ENCODE assay signal across 8 cellular contexts in genomic region chr12:56221233-56221756, GRCh38. TPM values are rescaled to one million over a fixed set of nuclear protein-coding genes. Genes with fewer than 3 reads are reported as not detected.
A peak's percentile ranks its signal among the peaks of the same experiment; 100 is the strongest.
DNase-seq lines count a peak whose midpoint lies in the region; ATAC-seq and TF ChIP-seq lines count a peak whose summit lies in the region.

No MANE protein-coding gene starts in this region.

- H3K36me3 Mint-ChIP-seq in activated naive CD8-positive, alpha-beta T cell treated with anti-CD3 and anti-CD28 coated beads, Interleukin-2, amount 10 ng/mL, durations not matched to agents 7 days and 5 days = peaks cover 7% of the 10 kb centered on the region

- intact Hi-C loops in Right ventricle myocardium superior (cut with DNase I) = no loop called here

- H3K4me3 ChIP-seq in DOHH2 (ENCODE audit: low read length) (peak overlapping the region; percentile 94), HUES6 (ENCODE audit: low read depth, low read length) (peak overlapping the region; percentile 76), parathyroid adenoma (ENCODE audit: low read depth, low read length) (peak overlapping the region; percentile 88)

- H3K9ac ChIP-seq in HUES6 (ENCODE audit: low read length) = peak overlapping the region; percentile 82
- peak overlapping the region; percentile 68 for H3K9ac ChIP-seq in parathyroid adenoma

- no peaks in the 10 kb centered on the region for H3K9me3 Mint-ChIP-seq in activated naive CD8-positive, alpha-beta T cell treated with anti-CD3 and anti-CD28 coated beads, Interleukin-2, amount 10 ng/mL, durations not matched to agents 7 days and 5 days

- peak overlapping the region; percentile 96 for H3K4me3 Mint-ChIP-seq in activated naive CD8-positive, alpha-beta T cell treated with anti-CD3 and anti-CD28 coated beads, Interleukin-2, amount 10 ng/mL, durations not matched to agents 7 days and 5 days

- H3K27ac ChIP-seq in DOHH2 (ENCODE audit: low read depth, low read length) = peak overlapping the region; percentile 78
- H3K27ac ChIP-seq in HUES6 (ENCODE audit: low read depth, low read length) = peak overlapping the region; percentile 42; the same call in 1 of the 2 replicates
- H3K27ac ChIP-seq in parathyroid adenoma = peak overlapping the region; percentile 92

- peaks cover 37% of the 10 kb centered on the region for H3K4me1 Mint-ChIP-seq in activated naive CD8-positive, alpha-beta T cell treated with anti-CD3 and anti-CD28 coated beads, Interleukin-2, amount 10 ng/mL, durations not matched to agents 7 days and 5 days

- H4K20me1 ChIP-seq in DOHH2 (ENCODE audit: control insufficient read depth, insufficient read depth, low read depth, low read length) = no peaks in the 10 kb centered on the region

- ATAC-seq in GM19455 (IDR thresholded peaks at IDR 0.05; ENCODE audit: unreplicated experiment) = peak; percentile 23
- ATAC-seq in activated naive CD8-positive, alpha-beta T cell treated with anti-CD3 and anti-CD28 coated beads, Interleukin-2, amount 10 ng/mL, durations not matched to agents 7 days and 5 days (ENCODE audit: low read depth) = peak; percentile 15
- peak; percentile 38 for ATAC-seq in Right ventricle myocardium superior (ENCODE audit: poor library complexity)

- H3K4me1 ChIP-seq in DOHH2 (ENCODE audit: control insufficient read depth, low read length) = peaks cover 38% of the 10 kb centered on the region
- peaks cover 19% of the 10 kb centered on the region for H3K4me1 ChIP-seq in HUES6 (ENCODE audit: control insufficient read depth, insufficient read depth, low read length)
- H3K4me1 ChIP-seq in parathyroid adenoma = peaks cover 6% of the 10 kb centered on the region

- H3K4me2 ChIP-seq in DOHH2 (ENCODE audit: low read length) (peak overlapping the region; percentile 95), parathyroid adenoma (ENCODE audit: low read length) (peak overlapping the region; percentile 82)

- POLR2A ChIA-PET in activated naive CD8-positive, alpha-beta T cell treated with anti-CD3 and anti-CD28 coated beads, Interleukin-2, amount 10 ng/mL, durations not matched to agents 7 days and 5 days (lab: Charles Lee) = interaction anchor here (0.9 to 4.0 kb wide), 18 partner anchors 15 to 301 kb away, joined by 3 to 39 read pairs (median 4); partner anchors contain the start of genes ANKRD52, COQ10A, ESYT1 and IL23A

- peak overlapping the region; percentile 91 for H3K27ac Mint-ChIP-seq in activated naive CD8-positive, alpha-beta T cell treated with anti-CD3 and anti-CD28 coated beads, Interleukin-2, amount 10 ng/mL, durations not matched to agents 7 days and 5 days

- peak overlapping the region; percentile 79 for H2AFZ ChIP-seq in parathyroid adenoma

- no peaks in the 10 kb centered on the region for H3K27me3 Mint-ChIP-seq in activated naive CD8-positive, alpha-beta T cell treated with anti-CD3 and anti-CD28 coated beads, Interleukin-2, amount 10 ng/mL, durations not matched to agents 7 days and 5 days

- no peak for TF ChIP-seq CTCF in DOHH2 (IDR thresholded peaks at IDR 0.05; ENCODE audit: low read depth, low read length, poor library complexity, severe bottlenecking)
- no peak for TF ChIP-seq CTCF in parathyroid adenoma (IDR thresholded peaks at IDR 0.05)

- H3K27me3 ChIP-seq in DOHH2 (ENCODE audit: control insufficient read depth, low read length) = no peaks in the 10 kb centered on the region
- H3K27me3 ChIP-seq in HUES6 (ENCODE audit: control insufficient read depth, insufficient read depth, low read length) = no peaks in the 10 kb centered on the region
- no peaks in the 10 kb centered on the region for H3K27me3 ChIP-seq in parathyroid adenoma (ENCODE audit: control insufficient read depth, insufficient read depth, low read length)

- H3F3A ChIP-seq in DOHH2 (ENCODE audit: control insufficient read depth, insufficient read depth) = peaks cover 5% of the 10 kb centered on the region

- H3K36me3 ChIP-seq in DOHH2 (ENCODE audit: control insufficient read depth, low read length) = peaks cover 12% of the 10 kb centered on the region
- peaks cover 12% of the 10 kb centered on the region for H3K36me3 ChIP-seq in HUES6 (ENCODE audit: control insufficient read depth, insufficient read depth, low read length)
- H3K36me3 ChIP-seq in parathyroid adenoma (ENCODE audit: control insufficient read depth, insufficient read depth, low read length) = no peaks in the 10 kb centered on the region

- no peaks in the 10 kb centered on the region for H3K9me2 ChIP-seq in DOHH2 (replicated peaks; ENCODE audit: control insufficient read depth, low read length)

- H3K79me2 ChIP-seq in DOHH2 (ENCODE audit: control insufficient read depth, low read length) = peaks cover 47% of the 10 kb centered on the region
- peaks cover 24% of the 10 kb centered on the region for H3K79me2 ChIP-seq in parathyroid adenoma

- DNase-seq in activated naive CD8-positive, alpha-beta T cell treated with anti-CD3 and anti-CD28 coated beads, Interleukin-2, amount 10 ng/mL, durations not matched to agents 7 days and 5 days = no peak
- DNase-seq in Right ventricle myocardium superior = peak; percentile 71
- DNase-seq in GF-D8 (lab: John Stamatoyannopoulos, UW) = no peak
- no peak for DNase-seq in activated CD4-positive, CD25-positive, alpha-beta regulatory T cell (lab: John Stamatoyannopoulos, UW)

- H3K9me3 ChIP-seq in DOHH2 (ENCODE audit: control insufficient read depth, insufficient read depth, low read length) (no peaks in the 10 kb centered on the region), HUES6 (ENCODE audit: control insufficient read depth, insufficient read depth, low read depth, low read length) (0 out of 2 replicates have a peak, but pooled peaks cover 5% of the 10 kb centered on the region), parathyroid adenoma (ENCODE audit: control insufficient read depth, low read length) (no peaks in the 10 kb centered on the region)

RNA-seq across cellular contexts. Expression of gene RNF41, which starts 0.4 kb away (rescaled TPM):
- 10 to 100 TPM; 36.1 to 38.1 TPM for total RNA-seq in activated naive CD8-positive, alpha-beta T cell treated with anti-CD3 and anti-CD28 coated beads, Interleukin-2, amount 10 ng/mL, durations not matched to agents 7 days and 5 days
- 48.1 TPM for total RNA-seq in Right ventricle myocardium superior

RNA-seq across cellular contexts. Expression of gene NABP2, which starts 2.8 kb away (rescaled TPM):
- total RNA-seq in activated naive CD8-positive, alpha-beta T cell treated with anti-CD3 and anti-CD28 coated beads, Interleukin-2, amount 10 ng/mL, durations not matched to agents 7 days and 5 days = 10 to 100 TPM; 43.4 to 47.1 TPM
- total RNA-seq in Right ventricle myocardium superior = 18.8 TPM

RNA-seq across cellular contexts. Expression of gene SLC39A5, which starts 8.6 kb away (rescaled TPM):
- total RNA-seq in activated naive CD8-positive, alpha-beta T cell treated with anti-CD3 and anti-CD28 coated beads, Interleukin-2, amount 10 ng/mL, durations not matched to agents 7 days and 5 days = 1 to 10 TPM in 1 of 2 experiments, not detected in 1; 1.4 TPM
- total RNA-seq in Right ventricle myocardium superior = not detected

RNA-seq across cellular contexts. Expression of gene SMARCC2, which starts 32.0 kb away (rescaled TPM):
- 100 to 1,000 TPM; 162 to 174 TPM for total RNA-seq in activated naive CD8-positive, alpha-beta T cell treated with anti-CD3 and anti-CD28 coated beads, Interleukin-2, amount 10 ng/mL, durations not matched to agents 7 days and 5 days
- total RNA-seq in Right ventricle myocardium superior = 63.4 TPM

RNA-seq across cellular contexts. Expression of gene ANKRD52, which starts 36.9 kb away (rescaled TPM):
- 10 to 100 TPM; 45.3 to 49.4 TPM for total RNA-seq in activated naive CD8-positive, alpha-beta T cell treated with anti-CD3 and anti-CD28 coated beads, Interleukin-2, amount 10 ng/mL, durations not matched to agents 7 days and 5 days
- total RNA-seq in Right ventricle myocardium superior = 24.6 TPM

Comparison
In these comparisons a context has a peak if more than half of its experiments do, and no peak if none do; other contexts are left out.
1. H3K27ac ChIP-seq: peak in every context shown above with its lines; median percentile 92 in parathyroid adenoma; 78 in DOHH2; 42 in HUES6.